Comparison of ENCODE assay signal across 10 cellular contexts in genomic region chr5:33257807-33258491, GRCh38.
A peak's percentile ranks its signal among the peaks of the same experiment; 100 is the strongest.
DNase-seq lines count a peak whose midpoint lies in the region; ATAC-seq and TF ChIP-seq lines count a peak whose summit lies in the region.
"Had no signal": no experiment of that assay in that cellular context is flagged by ENCODE, and none has a peak within 500 bp of the region (broad histone marks: within the 10 kb centered on the region; RNA-seq: fewer than 3 reads in every experiment).

No MANE protein-coding gene starts in this region.

- peaks cover 3% of the 10 kb centered on the region for H3K9me3 Mint-ChIP-seq in activated T-helper 17 cell treated with anti-CD3 and anti-CD28 coated beads, Interleukin-2, amount 50 U/mL, for 72 hours
- H3K9me3 Mint-ChIP-seq: activated CD4-positive, alpha-beta T cell treated with anti-CD3 and anti-CD28 coated beads, Interleukin-2, amount 10 ng/mL, durations not matched to agents 24 days and 14 days had no signal

- H3K4me3 Mint-ChIP-seq in activated T-helper 17 cell treated with anti-CD3 and anti-CD28 coated beads, Interleukin-2, amount 50 U/mL, for 72 hours: no peak overlapping the region
- H3K4me3 Mint-ChIP-seq: activated CD4-positive, alpha-beta T cell treated with anti-CD3 and anti-CD28 coated beads, Interleukin-2, amount 10 ng/mL, durations not matched to agents 24 days and 14 days had no signal

- DNase-seq in AG20443 (ENCODE audit: low spot score): peak; percentile 65
- DNase-seq in LNCaP clone FGC (ENCODE audit: low read depth): no peak
- DNase-seq in dedifferentiated amniotic fluid mesenchymal stem cell (ENCODE audit: extremely low spot score): peak; percentile 82
- peak; percentile 86 for DNase-seq in myocyte (ENCODE audit: low read depth)
- DNase-seq in hypothalamus (lab: John Stamatoyannopoulos, UW): no peak
- DNase-seq in KBM-7: no peak
- no peak for DNase-seq in NCI-H82 treated with DMSO at 0.1 percent for 48 hours (lab: John Stamatoyannopoulos, UW; ENCODE audit: unreplicated experiment)
- DNase-seq: activated CD4-positive, alpha-beta T cell treated with anti-CD3 and anti-CD28 coated beads, Interleukin-2, amount 10 ng/mL, durations not matched to agents 24 days and 14 days; stimulated activated CD8-positive, alpha-beta memory T cell treated with anti-CD3 and anti-CD28 coated beads, Interleukin-4, amount 100 ng/mL, for 48 hours had no signal

- in situ Hi-C loops in KBM-7 (cut with MboI; ENCODE audit: low pct_unique_long_range_greater_than_20kb, low sequenced_read_pairs): no loop called here

- H3K36me3 Mint-ChIP-seq in activated T-helper 17 cell treated with anti-CD3 and anti-CD28 coated beads, Interleukin-2, amount 50 U/mL, for 72 hours (ENCODE audit: low read depth): no peaks in the 10 kb centered on the region

- H3K4me1 Mint-ChIP-seq in activated T-helper 17 cell treated with anti-CD3 and anti-CD28 coated beads, Interleukin-2, amount 50 U/mL, for 72 hours: no peaks in the 10 kb centered on the region
- H3K4me1 Mint-ChIP-seq: activated CD4-positive, alpha-beta T cell treated with anti-CD3 and anti-CD28 coated beads, Interleukin-2, amount 10 ng/mL, durations not matched to agents 24 days and 14 days had no signal

- no peaks in the 10 kb centered on the region for H3K27me3 Mint-ChIP-seq in activated T-helper 17 cell treated with anti-CD3 and anti-CD28 coated beads, Interleukin-2, amount 50 U/mL, for 72 hours

- ATAC-seq in activated T-helper 17 cell treated with anti-CD3 and anti-CD28 coated beads, Interleukin-2, amount 50 U/mL, for 72 hours (replicated peaks): no peak

- H3K27ac Mint-ChIP-seq in activated T-helper 17 cell treated with anti-CD3 and anti-CD28 coated beads, Interleukin-2, amount 50 U/mL, for 72 hours: no peak overlapping the region
- H3K27ac Mint-ChIP-seq: activated CD4-positive, alpha-beta T cell treated with anti-CD3 and anti-CD28 coated beads, Interleukin-2, amount 10 ng/mL, durations not matched to agents 24 days and 14 days had no signal

- 0 out of 2 replicates have a peak, but pooled peaks have one; percentile 13 for TF ChIP-seq CTCF in LNCaP clone FGC (IDR thresholded peaks at IDR 0.05; ENCODE audit: control insufficient read depth, extremely low read depth, insufficient read depth)

- no peak overlapping the region for H3K4me3 ChIP-seq in LNCaP clone FGC (ENCODE audit: low read depth, low read length)

Comparison
In these comparisons a context has a peak if more than half of its experiments do, and no peak if none do; other contexts are left out.
1. DNase-seq: peak in AG20443 (single experiment), dedifferentiated amniotic fluid mesenchymal stem cell (single experiment) and myocyte (single experiment); none in LNCaP clone FGC (single experiment), hypothalamus (0 of 51), KBM-7 (single experiment) and NCI-H82 treated with DMSO at 0.1 percent for 48 hours (single experiment).